25 cellular contexts compared by ENCODE assay signal in the genomic region with DNA sequence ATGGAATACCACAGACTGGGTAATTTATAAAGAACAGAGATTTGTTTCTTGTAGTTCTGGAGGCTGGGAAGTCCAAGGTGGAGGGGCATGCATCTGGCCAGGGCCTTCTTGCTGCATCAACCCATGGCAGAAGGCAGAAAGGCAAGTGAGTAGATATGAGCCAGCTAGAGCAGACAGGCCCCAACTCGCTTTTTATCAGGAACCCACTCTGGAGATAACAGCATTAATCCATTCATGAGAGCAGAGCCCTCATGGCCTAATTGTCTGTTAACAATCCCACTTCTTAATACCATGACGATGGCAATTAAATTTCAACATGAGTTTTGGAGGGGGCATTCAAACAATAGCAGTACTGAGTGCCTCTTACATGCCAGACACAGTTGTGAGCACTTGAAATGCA.
A peak's percentile ranks its signal among the peaks of the same experiment; 100 is the strongest.
DNase-seq lines count a peak whose midpoint lies in the region; ATAC-seq, FAIRE-seq and TF ChIP-seq lines count a peak whose summit lies in the region.
"Had no signal": no experiment of that assay in that cellular context is flagged by ENCODE, and none has a peak within 500 bp of the region (broad histone marks: within the 10 kb centered on the region; RNA-seq: fewer than 3 reads in every experiment).

No MANE protein-coding gene starts in this region.

- H2AK5ac ChIP-seq in neuronal stem cell (ENCODE audit: low read depth, low read length), result no peak overlapping the region

- peak overlapping the region; percentile 20 for H2AFZ ChIP-seq in neuronal stem cell (ENCODE audit: low read length)
- H2AFZ ChIP-seq: hepatocyte had no signal

- peak; percentile 68 for DNase-seq in DMS79 treated with DMSO at 0.1 percent for 48 hours (lab: John Stamatoyannopoulos, UW)
- DNase-seq in bronchial epithelial cell (ENCODE audit: low read depth), result peak; percentile 22
- DNase-seq in neuronal stem cell (ENCODE audit: low spot score), result no peak
- DNase-seq in small intestine, result no peak
- DNase-seq in activated CD4-positive, alpha-beta T cell treated with anti-CD3 and anti-CD28 coated beads, Interleukin-2, amount 50 U/mL, for 48 hours, result no peak
- no peak for DNase-seq in erythroblast (lab: John Stamatoyannopoulos, UW)
- DNase-seq: activated CD4-positive, alpha-beta T cell treated with anti-CD3 and anti-CD28 coated beads for 1 hour; amygdala; C1 segment of cervical spinal cord; DMS53; immature natural killer cell; left cardiac atrium; NCI-H2029; SHP77 treated with DMSO at 0.1 percent for 48 hours had no signal

- peak overlapping the region; percentile 22 for H3K18ac ChIP-seq in neuronal stem cell (ENCODE audit: low read length)

- H2BK15ac ChIP-seq in neuronal stem cell (ENCODE audit: low read length), result no peak overlapping the region

- H3K27me3 ChIP-seq in HUES6 (ENCODE audit: control insufficient read depth, insufficient read depth, low read length), result no peaks in the 10 kb centered on the region
- H3K27me3 ChIP-seq in bronchial epithelial cell (ENCODE audit: control insufficient read depth, insufficient read depth, low read length), result no peaks in the 10 kb centered on the region
- peaks cover 0 to 9% (median 0%) of the 10 kb centered on the region in 3 experiments for H3K27me3 ChIP-seq in neuronal stem cell (ENCODE audit: control insufficient read depth in 3 of 3, insufficient read depth in 3 of 3, low read depth in 1 of 3, low read length in 3 of 3)
- H3K27me3 ChIP-seq in small intestine (ENCODE audit: control insufficient read depth in 2 of 2, insufficient read depth in 2 of 2, low read length in 2 of 2), result no peaks in the 10 kb centered on the region
- H3K27me3 ChIP-seq: breast epithelium, hepatocyte had no signal

- H3K9me3 ChIP-seq in HUES6 (ENCODE audit: control insufficient read depth, insufficient read depth, low read depth, low read length) (peaks cover 36% of the 10 kb centered on the region), neuronal stem cell (replicated peaks in 1 of 2; ENCODE audit: control insufficient read depth in 2 of 2, insufficient read depth in 1 of 2, low read depth in 1 of 2, low read length in 2 of 2) (peaks cover 0 to 8% of the 10 kb centered on the region in 2 donors), small intestine (ENCODE audit: control insufficient read depth, low read depth) (no peaks in the 10 kb centered on the region)
- H3K9me3 ChIP-seq: breast epithelium had no signal

- H2BK12ac ChIP-seq in neuronal stem cell (ENCODE audit: low read length), result no peak overlapping the region

- H3K23ac ChIP-seq in neuronal stem cell (ENCODE audit: low read depth, low read length, poor library complexity), result no peak overlapping the region

- H3K4me1 ChIP-seq in HUES6 (ENCODE audit: control insufficient read depth, insufficient read depth, low read length) (peaks cover 8% of the 10 kb centered on the region; the same call in 1 of the 2 replicates), neuronal stem cell (ENCODE audit: control insufficient read depth in 2 of 2, insufficient read depth in 1 of 2, low read depth in 1 of 2, low read length in 2 of 2) (peaks cover 0 to 6% of the 10 kb centered on the region in 2 donors), small intestine (ENCODE audit: control insufficient read depth in 2 of 2, insufficient read depth in 1 of 2, low read depth in 1 of 2, low read length in 1 of 2) (no peaks in the 10 kb centered on the region)
- H3K4me1 ChIP-seq: breast epithelium had no signal

- WGBS in neuronal stem cell (ENCODE audit: extremely low coverage in 2 of 2, insufficient read length in 2 of 2, insufficient replicate concordance in 1 of 2), 2 donors, result no CpG with 5 or more reads among the region's 2 CpGs
- WGBS in small intestine, 3 donors, result 62 to 75% (median 63%) methylated on average over 2 of the region's 2 CpGs

- H3K4me2 ChIP-seq in neuronal stem cell (ENCODE audit: insufficient read depth, low read length, poor library complexity, severe bottlenecking), result no peak overlapping the region
- H3K4me2 ChIP-seq: hepatocyte had no signal

- H2BK120ac ChIP-seq in neuronal stem cell (ENCODE audit: low read depth, low read length), result peak overlapping the region; percentile 65

- no peaks in the 10 kb centered on the region for H3K79me1 ChIP-seq in neuronal stem cell (ENCODE audit: low read depth, low read length)

- H2BK5ac ChIP-seq in neuronal stem cell (ENCODE audit: low read length), result peak overlapping the region; percentile 25

- H3K14ac ChIP-seq in neuronal stem cell (ENCODE audit: low read length), result no peak overlapping the region

- H3K9ac ChIP-seq in HUES6 (ENCODE audit: low read length), result peak overlapping the region; percentile 6
- no peak overlapping the region for H3K9ac ChIP-seq in neuronal stem cell (ENCODE audit: low read depth, low read length, poor library complexity)

- TF ChIP-seq CTCF in bronchial epithelial cell (IDR thresholded peaks at IDR 0.05; ENCODE audit: insufficient read depth, low read length, severe bottlenecking), result no peak

- FAIRE-seq in bronchial epithelial cell (lab: Jason Lieb, UNC), result no peak
- no peak for FAIRE-seq in small intestine (lab: Jason Lieb, UNC)
- FAIRE-seq: endothelial cell of umbilical vein, G401.6 had no signal

- H4K8ac ChIP-seq in neuronal stem cell (ENCODE audit: low read depth, low read length), result no peak overlapping the region

- H3K4ac ChIP-seq in neuronal stem cell (ENCODE audit: low read length), result no peak overlapping the region

- H3K27ac ChIP-seq in HUES6 (ENCODE audit: low read depth, low read length) (peak overlapping the region; percentile 67), neuronal stem cell (replicated peaks; ENCODE audit: low read length) (peak overlapping the region; percentile 95), small intestine (ENCODE audit: low read depth in 1 of 2, low read length in 1 of 2) (no peak overlapping the region)
- H3K27ac ChIP-seq: breast epithelium, hepatocyte had no signal

- H3K36me3 ChIP-seq in HUES6 (ENCODE audit: control insufficient read depth, insufficient read depth, low read length), result no peaks in the 10 kb centered on the region
- H3K36me3 ChIP-seq in bronchial epithelial cell (ENCODE audit: control insufficient read depth, insufficient read depth, low read length), result no peaks in the 10 kb centered on the region
- H3K36me3 ChIP-seq in neuronal stem cell (replicated peaks in 1 of 2; ENCODE audit: control insufficient read depth in 2 of 2, insufficient read depth in 2 of 2, low read length in 2 of 2), result no peaks in the 10 kb centered on the region
- no peaks in the 10 kb centered on the region for H3K36me3 ChIP-seq in small intestine (ENCODE audit: control insufficient read depth in 2 of 2, insufficient read depth in 2 of 2, low read length in 2 of 2)
- H3K36me3 ChIP-seq: breast epithelium had no signal

- H3K4me3 ChIP-seq in HUES6 (ENCODE audit: low read depth, low read length) (peak overlapping the region; percentile 28; the same call in 1 of the 2 replicates), bronchial epithelial cell (ENCODE audit: low read depth, low read length) (no peak overlapping the region), neuronal stem cell (ENCODE audit: low read length in 2 of 2) (no peak overlapping the region), small intestine (ENCODE audit: low read depth in 1 of 2, low read length in 2 of 2) (no peak overlapping the region)
- H3K4me3 ChIP-seq: breast epithelium, hepatocyte, lung had no signal

- H4K91ac ChIP-seq in neuronal stem cell (ENCODE audit: low read depth, low read length, poor library complexity), result no peak overlapping the region

- ATAC-seq in HG03039 (IDR thresholded peaks at IDR 0.05; ENCODE audit: unreplicated experiment), result no peak
- ATAC-seq: activated naive CD4-positive, alpha-beta T cell treated with anti-CD3 and anti-CD28 coated beads, Interleukin-2, amount 50 U/mL, for 72 hours; left cardiac atrium; natural killer cell treated with Interleukin-12 subunit alpha and Interleukin-12 subunit beta and Interleukin-15 and Interleukin-18, amount 100 ng/mL, for 72 hours; Panc1; stimulated activated memory B cell treated with anti-CD40 and anti-IgM and Interleukin-4, amounts not matched to agents 10 μg/mL and 1 μg/mL and 100 μg/mL, for 72 hours had no signal

- TF ChIP-seq POLR2A in erythroblast (IDR thresholded peaks at IDR 0.05; ENCODE audit: low read length), result no peak

Comparison
In these comparisons a context has a peak if more than half of its experiments do, and no peak if none do; other contexts are left out.
1. DNase-seq: peak in DMS79 treated with DMSO at 0.1 percent for 48 hours (single experiment) and bronchial epithelial cell (single experiment); none in neuronal stem cell (single experiment), small intestine (single experiment), activated CD4-positive, alpha-beta T cell treated with anti-CD3 and anti-CD28 coated beads, Interleukin-2, amount 50 U/mL, for 48 hours (0 of 2) and erythroblast (0 of 2).
2. H3K27ac ChIP-seq: peak in HUES6 (single experiment) and neuronal stem cell (single experiment); none in small intestine (0 of 2).